In the genomic region with DNA sequence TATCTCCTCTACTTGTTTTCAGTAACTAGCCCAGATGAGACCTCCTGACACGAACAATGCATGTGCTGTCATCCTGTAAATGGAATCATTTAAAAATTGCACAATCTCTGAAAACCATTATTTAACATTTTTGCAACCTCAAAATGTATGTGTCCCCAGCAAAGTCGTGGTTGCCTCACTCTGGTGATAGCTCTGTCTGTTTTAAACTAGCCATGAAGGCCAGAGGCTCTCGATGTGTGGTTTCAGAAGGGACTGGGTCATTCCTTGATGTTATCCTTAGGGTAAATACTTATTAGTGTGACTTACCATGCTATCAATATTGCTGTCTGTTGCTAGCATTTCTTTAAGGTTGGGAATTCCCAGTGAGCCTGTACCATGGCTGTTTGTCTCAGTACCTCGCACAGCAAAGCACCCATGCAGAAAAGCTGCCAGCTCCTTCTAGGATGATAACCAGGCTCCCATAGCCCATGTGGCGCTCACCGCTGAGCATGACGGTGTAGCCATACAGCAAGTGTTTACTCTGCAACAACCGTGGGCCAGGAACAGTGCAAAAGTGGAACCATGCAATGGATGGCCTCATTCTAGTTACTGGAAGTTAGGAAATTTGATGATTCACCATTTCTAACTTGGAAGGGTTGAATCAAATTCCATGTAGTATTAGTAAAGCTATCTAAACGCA, we compare ENCODE assay signal across 9 cellular contexts. TPM values are rescaled to one million over a fixed set of nuclear protein-coding genes. Genes with fewer than 3 reads are reported as not detected.
DNase-seq lines count a peak whose midpoint lies in the region; ATAC-seq and TF ChIP-seq lines count a peak whose summit lies in the region.
"Had no signal": no experiment of that assay in that cellular context is flagged by ENCODE, and none has a peak within 500 bp of the region (broad histone marks: within the 10 kb centered on the region; RNA-seq: fewer than 3 reads in every experiment).

No MANE protein-coding gene starts in this region.

- WGBS in spleen, 5 donors: 41 to 71% (median 56%) methylated on average over 9 of the region's 9 CpGs

- no peaks in the 10 kb centered on the region for H3K27me3 ChIP-seq in spleen (replicated peaks in 1 of 7)

- peak overlapping the region in 7 of 8 donors; percentile 55 to 99 (median 80) for H3K27ac ChIP-seq in spleen

- TF ChIP-seq CTCF in astrocyte of the cerebellum (IDR thresholded peaks at IDR 0.05; ENCODE audit: low read depth, low read length, missing control alignments): no peak
- no peak for TF ChIP-seq CTCF in spleen (IDR thresholded peaks at IDR 0.05 in 8 of 11, conservative IDR thresholded peaks at IDR 0.05 in 3 of 11)

- in situ Hi-C loops in astrocyte of the cerebellum (cut with HindIII; ENCODE audit: low sequenced_read_pairs): no loop called here

- H3K36me3 ChIP-seq in spleen: peaks cover 0 to 5% (median 0%) of the 10 kb centered on the region in 6 donors

- TF ChIP-seq POLR2A in spleen (IDR thresholded peaks at IDR 0.05): no peak

- DNase-seq in HS-5 (ENCODE audit: low read depth): peak; percentile 89
- DNase-seq in astrocyte of the cerebellum (ENCODE audit: low read depth): peak; percentile 89
- DNase-seq in hepatic stellate cell (ENCODE audit: low spot score): peak; percentile 85
- DNase-seq in spleen: peak; percentile 84
- no peak for DNase-seq in activated CD4-positive, alpha-beta T cell treated with anti-CD3 and anti-CD28 coated beads, Interleukin-2, amount 50 U/mL, for 48 hours
- DNase-seq: head of caudate nucleus had no signal

- no peaks in the 10 kb centered on the region for H3K9me3 ChIP-seq in spleen

- intact Hi-C loops in spleen (cut with DNase I; ENCODE audit: low total_unique reads): no loop called here

- H3K4me3 ChIP-seq in astrocyte of the cerebellum (ENCODE audit: low read depth, low read length): no peak overlapping the region
- peak overlapping the region in 1 of 8 donors; percentile 9 for H3K4me3 ChIP-seq in spleen

- peaks cover 16 to 61% (median 42%) of the 10 kb centered on the region in 6 donors for H3K4me1 ChIP-seq in spleen

- ATAC-seq in HG02678 (IDR thresholded peaks at IDR 0.05; ENCODE audit: unreplicated experiment) (no peak), HG02885 (IDR thresholded peaks at IDR 0.05; ENCODE audit: poor library complexity, unreplicated experiment) (no peak), GM19463 (IDR thresholded peaks at IDR 0.05; ENCODE audit: unreplicated experiment) (no peak)

RNA-seq across cellular contexts. Expression of a gene that starts 2.9 kb away (rescaled TPM):
- 100 to 1,000 TPM in 6 of 7 donors, 10 to 100 TPM in 1; 60.1 to 217 (median 112) TPM for total RNA-seq in spleen
- 10 to 100 TPM; 20.0 to 34.7 (median 20.5) TPM for polyA plus RNA-seq in spleen

RNA-seq across cellular contexts. Expression of a gene that starts 15.7 kb away (rescaled TPM):
- total RNA-seq in spleen: 100 to 1,000 TPM in 4 of 7 donors, 10 to 100 TPM in 3; 21.4 to 164 (median 103) TPM
- 10 to 100 TPM; 10.7 to 22.2 (median 12.2) TPM for polyA plus RNA-seq in spleen

Comparison
In these comparisons a context has a peak if more than half of its experiments do, and no peak if none do; other contexts are left out.
1. DNase-seq: peak in HS-5 (single experiment), astrocyte of the cerebellum (single experiment), hepatic stellate cell (single experiment) and spleen (single experiment); none in activated CD4-positive, alpha-beta T cell treated with anti-CD3 and anti-CD28 coated beads, Interleukin-2, amount 50 U/mL, for 48 hours (0 of 2).